Comparison of ENCODE assay signal across 1 cellular context in the genomic region with DNA sequence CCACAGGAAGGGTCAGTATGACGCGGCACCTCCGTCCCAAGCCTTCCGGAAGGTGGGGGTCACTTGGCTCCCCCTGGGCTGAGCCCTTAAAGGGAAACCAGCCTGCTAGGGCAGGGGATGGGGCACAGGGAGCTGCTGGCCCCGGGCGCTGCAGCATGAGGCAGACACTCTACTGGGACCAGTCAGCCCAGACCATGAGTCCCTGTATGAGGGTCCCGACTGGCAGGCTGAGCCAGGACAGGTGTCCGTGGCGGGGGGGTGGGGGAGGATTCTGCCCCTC.
TF ChIP-seq lines count a peak whose summit lies in the region.

No MANE protein-coding gene starts in this region.

TF ChIP-seq in GM12878, 131 proteins besides CTCF, POLR2A, EP300 and RAD21 (continued from another document):
- TF ChIP-seq, protein P1, sequence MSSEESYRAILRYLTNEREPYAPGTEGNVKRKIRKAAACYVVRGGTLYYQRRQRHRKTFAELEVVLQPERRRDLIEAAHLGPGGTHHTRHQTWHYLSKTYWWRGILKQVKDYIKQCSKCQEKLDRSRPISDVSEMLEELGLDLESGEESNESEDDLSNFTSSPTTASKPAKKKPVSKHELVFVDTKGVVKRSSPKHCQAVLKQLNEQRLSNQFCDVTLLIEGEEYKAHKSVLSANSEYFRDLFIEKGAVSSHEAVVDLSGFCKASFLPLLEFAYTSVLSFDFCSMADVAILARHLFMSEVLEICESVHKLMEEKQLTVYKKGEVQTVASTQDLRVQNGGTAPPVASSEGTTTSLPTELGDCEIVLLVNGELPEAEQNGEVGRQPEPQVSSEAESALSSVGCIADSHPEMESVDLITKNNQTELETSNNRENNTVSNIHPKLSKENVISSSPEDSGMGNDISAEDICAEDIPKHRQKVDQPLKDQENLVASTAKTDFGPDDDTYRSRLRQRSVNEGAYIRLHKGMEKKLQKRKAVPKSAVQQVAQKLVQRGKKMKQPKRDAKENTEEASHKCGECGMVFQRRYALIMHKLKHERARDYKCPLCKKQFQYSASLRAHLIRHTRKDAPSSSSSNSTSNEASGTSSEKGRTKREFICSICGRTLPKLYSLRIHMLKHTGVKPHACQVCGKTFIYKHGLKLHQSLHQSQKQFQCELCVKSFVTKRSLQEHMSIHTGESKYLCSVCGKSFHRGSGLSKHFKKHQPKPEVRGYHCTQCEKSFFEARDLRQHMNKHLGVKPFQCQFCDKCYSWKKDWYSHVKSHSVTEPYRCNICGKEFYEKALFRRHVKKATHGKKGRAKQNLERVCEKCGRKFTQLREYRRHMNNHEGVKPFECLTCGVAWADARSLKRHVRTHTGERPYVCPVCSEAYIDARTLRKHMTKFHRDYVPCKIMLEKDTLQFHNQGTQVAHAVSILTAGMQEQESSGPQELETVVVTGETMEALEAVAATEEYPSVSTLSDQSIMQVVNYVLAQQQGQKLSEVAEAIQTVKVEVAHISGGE (CRISPR knock-in tag; IDR thresholded peaks at IDR 0.05), result no peak
- TF ChIP-seq MYC (IDR thresholded peaks at IDR 0.05; ENCODE audit: insufficient read depth, insufficient read length, insufficient replicate concordance, low read length, severe bottlenecking), result no peak
- no peak for TF ChIP-seq MEF2A (IDR thresholded peaks at IDR 0.05; ENCODE audit: insufficient read depth, low read depth, low read length)
- no peak for TF ChIP-seq CBFB (IDR thresholded peaks at IDR 0.05; ENCODE audit: low read depth)
- TF ChIP-seq BRCA1 (IDR thresholded peaks at IDR 0.05; ENCODE audit: low read depth, low read length), result no peak
- no peak for TF ChIP-seq HDGF (IDR thresholded peaks at IDR 0.05)
- no peak for TF ChIP-seq SIX5 (IDR thresholded peaks at IDR 0.05; ENCODE audit: low read depth, low read length, severe bottlenecking)
- no peak for TF ChIP-seq JUNB (IDR thresholded peaks at IDR 0.05)
